ENCODE assay signal across 18 cellular contexts in genomic region chr19:8504171-8504570, GRCh38. TPM values are rescaled to one million over a fixed set of nuclear protein-coding genes. Genes with fewer than 3 reads are reported as not detected.
DNase-seq lines count a peak whose midpoint lies in the region; ATAC-seq and TF ChIP-seq lines count a peak whose summit lies in the region.
"Had no signal": no experiment of that assay in that cellular context is flagged by ENCODE, and none has a peak within 500 bp of the region (broad histone marks: within the 10 kb centered on the region; RNA-seq: fewer than 3 reads in every experiment).

No MANE protein-coding gene starts in this region.

- peaks cover 0 to 6% (median 0%) of the 10 kb centered on the region in 4 donors for H3K36me3 ChIP-seq in stomach
- H3K36me3 ChIP-seq: SJCRH30 had no signal

- H3K4me1 ChIP-seq in stomach = peaks cover 12 to 31% (median 17%) of the 10 kb centered on the region in 4 donors
- H3K4me1 ChIP-seq: SJCRH30 had no signal

- H3K36me3 Mint-ChIP-seq in activated T-cell treated with anti-CD3 and anti-CD28 coated beads, Interleukin-2, amount 50 U/mL, for 72 hours (ENCODE audit: insufficient read depth in 2 of 2) = no peaks in the 10 kb centered on the region
- H3K36me3 Mint-ChIP-seq in T-helper 17 cell (ENCODE audit: low read depth) = no peaks in the 10 kb centered on the region
- H3K36me3 Mint-ChIP-seq in immature natural killer cell = peaks cover 0 to 9% (median 0%) of the 10 kb centered on the region in 3 donors
- H3K36me3 Mint-ChIP-seq in stimulated activated effector memory CD8-positive, alpha-beta T cell treated with anti-CD3 and anti-CD28 coated beads, Interleukin-12 subunit alpha, Interleukin-12 subunit beta, amount 100 ng/mL, for 72 hours = peaks cover under 1% of the 10 kb centered on the region

- H3K27ac Mint-ChIP-seq in activated T-cell treated with anti-CD3 and anti-CD28 coated beads, Interleukin-2, amount 50 U/mL, for 72 hours = no peak overlapping the region
- no peak overlapping the region for H3K27ac Mint-ChIP-seq in T-helper 17 cell
- H3K27ac Mint-ChIP-seq in immature natural killer cell = no peak overlapping the region
- no peak overlapping the region for H3K27ac Mint-ChIP-seq in stimulated activated effector memory CD8-positive, alpha-beta T cell treated with anti-CD3 and anti-CD28 coated beads, Interleukin-12 subunit alpha, Interleukin-12 subunit beta, amount 100 ng/mL, for 72 hours

- H3K9me3 ChIP-seq in T-helper 17 cell (ENCODE audit: control insufficient read depth, low read length, poor library complexity, severe bottlenecking) (no peaks in the 10 kb centered on the region), stomach (no peaks in the 10 kb centered on the region)
- H3K9me3 ChIP-seq: SJCRH30 had no signal

- H3K4me1 Mint-ChIP-seq in activated T-cell treated with anti-CD3 and anti-CD28 coated beads, Interleukin-2, amount 50 U/mL, for 72 hours (ENCODE audit: low read depth) = peaks cover 21% of the 10 kb centered on the region
- H3K4me1 Mint-ChIP-seq in T-helper 17 cell = peaks cover 16% of the 10 kb centered on the region
- H3K4me1 Mint-ChIP-seq in immature natural killer cell = peaks cover 39 to 43% of the 10 kb centered on the region in 2 donors
- peaks cover 18% of the 10 kb centered on the region for H3K4me1 Mint-ChIP-seq in stimulated activated effector memory CD8-positive, alpha-beta T cell treated with anti-CD3 and anti-CD28 coated beads, Interleukin-12 subunit alpha, Interleukin-12 subunit beta, amount 100 ng/mL, for 72 hours

- intact Hi-C loops in stomach (cut with DNase I; ENCODE audit: low total_unique reads) = loop anchor here (10.0 kb wide), 1 partner anchor 99 kb away; no protein-coding TSS in a partner anchor

- no peak for DNase-seq in activated T-cell treated with anti-CD3 and anti-CD28 coated beads, Interleukin-2, amount 50 U/mL, for 72 hours
- DNase-seq in activated T-cell treated with anti-CD3 and anti-CD28 coated beads, Interleukin-2, amount 50 U/mL, for 1 hour = no peak
- no peak for DNase-seq in T-helper 17 cell
- no peak for DNase-seq in immature natural killer cell
- DNase-seq in stimulated activated effector memory CD8-positive, alpha-beta T cell treated with anti-CD3 and anti-CD28 coated beads, Interleukin-12 subunit alpha, Interleukin-12 subunit beta, amount 100 ng/mL, for 72 hours (ENCODE audit: low spot score in 2 of 2) = no peak
- no peak for DNase-seq in stomach
- DNase-seq in NCI-H2196 (lab: John Stamatoyannopoulos, UW; ENCODE audit: unreplicated experiment) = no peak
- DNase-seq in NCI-H345 (lab: John Stamatoyannopoulos, UW) = no peak
- DNase-seq: activated naive CD4-positive, alpha-beta T cell treated with anti-CD3 and anti-CD28 coated beads, Interleukin-2, amount 50 U/mL, for 16 hours; Kasumi-1; kidney glomerular epithelial cell; NCI-H187 treated with DMSO at 0.1 percent for 48 hours; NCI-H510A treated with DMSO at 0.1 percent for 48 hours had no signal

- H3K4me3 ChIP-seq in stomach = no peak overlapping the region
- H3K4me3 ChIP-seq: hepatocyte, SJCRH30 had no signal

- no peak for TF ChIP-seq EP300 in stomach (IDR thresholded peaks at IDR 0.05)

- TF ChIP-seq POLR2A in stomach (IDR thresholded peaks at IDR 0.05) = no peak

- peak overlapping the region; percentile 9 to 50 for H3K4me3 Mint-ChIP-seq in activated T-cell treated with anti-CD3 and anti-CD28 coated beads, Interleukin-2, amount 50 U/mL, for 72 hours
- H3K4me3 Mint-ChIP-seq in T-helper 17 cell (peak overlapping the region; percentile 41), immature natural killer cell (peak overlapping the region; percentile 50 to 72 (median 67))
- H3K4me3 Mint-ChIP-seq in stimulated activated effector memory CD8-positive, alpha-beta T cell treated with anti-CD3 and anti-CD28 coated beads, Interleukin-12 subunit alpha, Interleukin-12 subunit beta, amount 100 ng/mL, for 72 hours = peak overlapping the region; percentile 39

- TF ChIP-seq CTCF in stomach (IDR thresholded peaks at IDR 0.05) = no peak

- peaks cover 0 to 6% (median 0%) of the 10 kb centered on the region in 3 donors for H3K27me3 ChIP-seq in stomach
- H3K27me3 ChIP-seq: hepatocyte, SJCRH30 had no signal

- no peak for ATAC-seq in activated T-cell treated with anti-CD3 and anti-CD28 coated beads, Interleukin-2, amount 50 U/mL, for 72 hours (replicated peaks in 1 of 2)
- no peak for ATAC-seq in T-helper 17 cell
- ATAC-seq in stimulated activated effector memory CD8-positive, alpha-beta T cell treated with anti-CD3 and anti-CD28 coated beads, Interleukin-12 subunit alpha, Interleukin-12 subunit beta, amount 100 ng/mL, for 72 hours = no peak

- no peaks in the 10 kb centered on the region for H3K27me3 Mint-ChIP-seq in activated T-cell treated with anti-CD3 and anti-CD28 coated beads, Interleukin-2, amount 50 U/mL, for 72 hours (ENCODE audit: low read depth)
- H3K27me3 Mint-ChIP-seq in T-helper 17 cell (no peaks in the 10 kb centered on the region), immature natural killer cell (ENCODE audit: low read depth in 3 of 3) (peaks cover 5 to 14% (median 12%) of the 10 kb centered on the region in 3 donors)

- H3K27ac ChIP-seq in stomach = peak overlapping the region in 2 of 5 donors; percentile 2 to 4
- H3K27ac ChIP-seq: hepatocyte, SJCRH30, VCaP had no signal

- no peaks in the 10 kb centered on the region for H3K9me3 Mint-ChIP-seq in activated T-cell treated with anti-CD3 and anti-CD28 coated beads, Interleukin-2, amount 50 U/mL, for 72 hours
- H3K9me3 Mint-ChIP-seq in immature natural killer cell = no peaks in the 10 kb centered on the region
- no peaks in the 10 kb centered on the region for H3K9me3 Mint-ChIP-seq in stimulated activated effector memory CD8-positive, alpha-beta T cell treated with anti-CD3 and anti-CD28 coated beads, Interleukin-12 subunit alpha, Interleukin-12 subunit beta, amount 100 ng/mL, for 72 hours

- WGBS in stomach, 5 donors = 65 to 77% (median 71%) methylated on average over 7 of the region's 7 CpGs

RNA-seq across cellular contexts. Expression of gene PRAM1, which starts 1.7 kb away (rescaled TPM):
- total RNA-seq in activated T-cell treated with anti-CD3 and anti-CD28 coated beads, Interleukin-2, amount 50 U/mL, for 72 hours = 1 to 10 TPM; 1.3 to 1.9 TPM
- total RNA-seq in T-helper 17 cell (1 to 10 TPM; 5.2 to 7.4 TPM), stomach (1 to 10 TPM in 1 of 5 donors, under 1 TPM in 1, not detected in 3; 0.37 to 1.2 TPM)
- polyA plus RNA-seq in immature natural killer cell (1 to 10 TPM; 1.9 to 3.7 (median 2.5) TPM), stomach (1 to 10 TPM in 1 of 3 donors, under 1 TPM in 1, not detected in 1; 0.81 to 1.4 TPM)
- total RNA-seq: fibroblast of lung, SJCRH30 had no signal
- polyA plus RNA-seq: AG04450, fibroblast of lung had no signal

RNA-seq across cellular contexts. Expression of gene ZNF414, which starts 9.8 kb away (rescaled TPM):
- total RNA-seq in activated T-cell treated with anti-CD3 and anti-CD28 coated beads, Interleukin-2, amount 50 U/mL, for 72 hours = 10 to 100 TPM; 25.7 to 29.9 TPM
- 10 to 100 TPM; 45.1 to 46.2 TPM for total RNA-seq in T-helper 17 cell
- polyA plus RNA-seq in immature natural killer cell = 10 to 100 TPM in 1 of 3 donors, 1 to 10 TPM in 2; 6.0 to 20.8 (median 8.3) TPM
- 10 to 100 TPM in 3 of 5 donors, 1 to 10 TPM in 2; 1.8 to 28.4 (median 16.5) TPM for total RNA-seq in stomach
- 10 to 100 TPM; 19.9 to 32.7 (median 26.9) TPM for polyA plus RNA-seq in stomach

RNA-seq across cellular contexts. Expression of gene HNRNPM, which starts 59.4 kb away (rescaled TPM):
- 100 to 1,000 TPM; 168 to 183 TPM for total RNA-seq in activated T-cell treated with anti-CD3 and anti-CD28 coated beads, Interleukin-2, amount 50 U/mL, for 72 hours
- 100 to 1,000 TPM; 248 to 259 TPM for total RNA-seq in T-helper 17 cell
- polyA plus RNA-seq in immature natural killer cell = 100 to 1,000 TPM; 163 to 287 (median 209) TPM
- total RNA-seq in stomach = 100 to 1,000 TPM in 3 of 5 donors, 10 to 100 TPM in 2; 54.3 to 664 (median 107) TPM
- polyA plus RNA-seq in stomach = 100 to 1,000 TPM in 1 of 3 donors, 10 to 100 TPM in 2; 87.3 to 110 (median 90.0) TPM
